24 cellular contexts compared by ENCODE assay signal in genomic region chr7:74190259-74190658, GRCh38.
"Had no signal": no experiment of that assay in that cellular context is flagged by ENCODE, and none has a peak within 500 bp of the region (broad histone marks: within the 10 kb centered on the region; RNA-seq: fewer than 3 reads in every experiment).

No MANE protein-coding gene starts in this region.

- H3K4me1 ChIP-seq: breast epithelium had no signal

- H3K9me3 Mint-ChIP-seq: activated CD4-positive, alpha-beta memory T cell treated with anti-CD3 and anti-CD28 coated beads, Interleukin-2, amount 10 ng/mL, durations not matched to agents 7 days and 5 days; activated naive CD4-positive, alpha-beta T cell treated with anti-CD3 and anti-CD28 coated beads for 36 hours; activated naive CD4-positive, alpha-beta T cell treated with anti-CD3 and anti-CD28 coated beads, Interleukin-2, amount 50 U/mL, for 72 hours; activated T-helper 1 cell treated with anti-CD3 and anti-CD28 coated beads, Interleukin-12 subunit alpha, Interleukin-12 subunit beta, Interleukin-2, Interleukin-4 antibody, amounts not matched to agents 30 ng/mL and 10 ng/mL and 1 ng/mL, durations not matched to agents 14 hours and 24 hours and 36 hours had no signal

- ATAC-seq: activated naive CD4-positive, alpha-beta T cell treated with anti-CD3 and anti-CD28 coated beads, Interleukin-2, amount 50 U/mL, for 72 hours; body of pancreas; Panc1; SK-N-SH treated with all-trans-retinoic acid at 6 μM for 48 hours had no signal

- H3K9me3 ChIP-seq: adrenal gland, body of pancreas, breast epithelium had no signal

- H3K4me3 ChIP-seq: adrenal gland, body of pancreas, breast epithelium had no signal

- H3K27ac ChIP-seq: adrenal gland, body of pancreas, breast epithelium, WERI-Rb-1 had no signal

- H3K27me3 ChIP-seq: adrenal gland, body of pancreas, breast epithelium had no signal

- H3K27me3 Mint-ChIP-seq: activated CD4-positive, alpha-beta memory T cell treated with anti-CD3 and anti-CD28 coated beads, Interleukin-2, amount 10 ng/mL, durations not matched to agents 7 days and 5 days had no signal

- DNase-seq: activated CD4-positive, alpha-beta memory T cell treated with anti-CD3 and anti-CD28 coated beads, Interleukin-2, amount 10 ng/mL, durations not matched to agents 7 days and 5 days; activated CD4-positive, alpha-beta T cell treated with anti-CD3 and anti-CD28 coated beads for 1 hour; activated CD4-positive, alpha-beta T cell treated with anti-CD3 and anti-CD28 coated beads for 48 hours; activated CD4-positive, CD25-positive, alpha-beta regulatory T cell; activated gamma-delta T cell treated with Interleukin-2 at 50 U/mL for 16 hours; activated naive CD4-positive, alpha-beta T cell treated with anti-CD3 and anti-CD28 coated beads for 36 hours; activated T-cell treated with anti-CD3 and anti-CD28 coated beads, Interleukin-2, amount 50 U/mL, for 1 hour; adrenal gland; body of pancreas; NCI-H1105; NCI-H1417 treated with DMSO at 0.1 percent for 48 hours; NCI-H187 treated with DMSO at 0.1 percent for 48 hours; NCI-H2081 treated with DMSO at 0.1 percent for 48 hours; NCI-H226; NCI-H446 treated with DMSO at 0.1 percent for 48 hours; NCI-H524; SHP77 treated with DMSO at 0.1 percent for 48 hours; T1000; WERI-Rb-1 had no signal

- H3K4me3 Mint-ChIP-seq: activated CD4-positive, alpha-beta memory T cell treated with anti-CD3 and anti-CD28 coated beads, Interleukin-2, amount 10 ng/mL, durations not matched to agents 7 days and 5 days; activated naive CD4-positive, alpha-beta T cell treated with anti-CD3 and anti-CD28 coated beads for 36 hours; activated T-helper 1 cell treated with anti-CD3 and anti-CD28 coated beads, Interleukin-12 subunit alpha, Interleukin-12 subunit beta, Interleukin-2, Interleukin-4 antibody, amounts not matched to agents 30 ng/mL and 10 ng/mL and 1 ng/mL, durations not matched to agents 14 hours and 24 hours and 36 hours had no signal

- H3K27ac Mint-ChIP-seq: activated CD4-positive, alpha-beta memory T cell treated with anti-CD3 and anti-CD28 coated beads, Interleukin-2, amount 10 ng/mL, durations not matched to agents 7 days and 5 days; activated naive CD4-positive, alpha-beta T cell treated with anti-CD3 and anti-CD28 coated beads for 36 hours; activated naive CD4-positive, alpha-beta T cell treated with anti-CD3 and anti-CD28 coated beads, Interleukin-2, amount 50 U/mL, for 72 hours; activated T-helper 1 cell treated with anti-CD3 and anti-CD28 coated beads, Interleukin-12 subunit alpha, Interleukin-12 subunit beta, Interleukin-2, Interleukin-4 antibody, amounts not matched to agents 30 ng/mL and 10 ng/mL and 1 ng/mL, durations not matched to agents 14 hours and 24 hours and 36 hours had no signal
